ENCODE assay signal across 21 cellular contexts in the genomic region with DNA sequence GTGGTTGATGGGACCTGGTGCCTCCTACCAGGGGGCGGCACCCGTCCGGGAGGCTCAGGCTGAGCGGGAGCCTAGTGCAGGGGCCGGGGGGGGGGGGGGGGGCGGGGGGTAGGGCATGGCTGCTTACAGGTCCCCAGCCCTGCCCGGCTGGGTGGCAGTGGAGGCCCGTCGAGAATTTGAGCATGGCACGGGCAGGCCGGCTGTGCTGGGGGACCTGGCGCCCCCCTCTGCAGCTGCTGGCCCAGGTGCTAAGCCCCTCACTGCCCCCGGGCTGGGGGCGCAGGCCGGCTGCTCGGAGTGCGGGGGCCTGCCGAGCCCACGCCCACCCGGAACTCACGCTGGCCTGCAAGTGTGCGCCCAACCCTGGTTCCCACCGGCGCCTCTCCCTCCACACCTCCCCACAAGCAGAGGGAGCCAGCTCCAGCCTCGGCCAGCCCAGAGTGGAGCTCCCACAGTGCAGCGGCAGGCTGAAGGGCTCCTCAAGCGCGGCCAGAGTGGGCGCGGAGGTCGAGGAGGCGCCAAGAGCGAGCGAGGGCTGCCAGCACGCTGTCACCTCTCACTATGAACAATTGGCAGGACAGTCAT.
A peak's percentile ranks its signal among the peaks of the same experiment; 100 is the strongest.
DNase-seq lines count a peak whose midpoint lies in the region; ATAC-seq and TF ChIP-seq lines count a peak whose summit lies in the region.
"Had no signal": no experiment of that assay in that cellular context is flagged by ENCODE, and none has a peak within 500 bp of the region (broad histone marks: within the 10 kb centered on the region; RNA-seq: fewer than 3 reads in every experiment).

No MANE protein-coding gene starts in this region.

- no peaks in the 10 kb centered on the region for H3K27me3 ChIP-seq in right cardiac atrium (ENCODE audit: control insufficient read depth, insufficient read depth)
- H3K27me3 ChIP-seq in naive thymus-derived CD4-positive, alpha-beta T cell (ENCODE audit: control insufficient read depth in 2 of 2, insufficient read depth in 2 of 2, low read length in 2 of 2), result no peaks in the 10 kb centered on the region
- no peaks in the 10 kb centered on the region for H3K27me3 ChIP-seq in transverse colon
- H3K27me3 ChIP-seq: tibial nerve had no signal

- WGBS in right cardiac atrium, result 93% methylated on average over 35 of the region's 35 CpGs
- 99% methylated on average over 23 of the region's 35 CpGs; no CpG with 5 or more reads in 1 of the 2 donors for WGBS in transverse colon (ENCODE audit: low coverage in 1 of 2), 2 donors

- H3K27ac ChIP-seq in right cardiac atrium (ENCODE audit: low read length) (no peak overlapping the region), transverse colon (no peak overlapping the region)
- no peak overlapping the region for H3K27ac ChIP-seq in naive thymus-derived CD4-positive, alpha-beta T cell (ENCODE audit: low read depth, low read length)
- H3K27ac ChIP-seq: C4-2B had no signal

- CTCF ChIA-PET in naive thymus-derived CD4-positive, alpha-beta T cell (lab: Charles Lee), result no interaction called here

- no peaks in the 10 kb centered on the region for H3K9me3 ChIP-seq in right cardiac atrium (ENCODE audit: control insufficient read depth, low read length)
- H3K9me3 ChIP-seq in naive thymus-derived CD4-positive, alpha-beta T cell (ENCODE audit: control insufficient read depth in 2 of 3, low read length in 3 of 3), result no peaks in the 10 kb centered on the region
- no peaks in the 10 kb centered on the region for H3K9me3 ChIP-seq in transverse colon
- H3K9me3 ChIP-seq: tibial nerve had no signal

- no peak for TF ChIP-seq CTCF in transverse colon (IDR thresholded peaks at IDR 0.05)

- POLR2A ChIA-PET in naive thymus-derived CD4-positive, alpha-beta T cell (lab: Charles Lee), result interaction anchor here (0.6 to 3.8 kb wide), 7 partner anchors 9 to 175 kb away, joined by 3 to 31 read pairs (median 5); partner anchors contain the start of gene LMNB1

- peak overlapping the region in 1 of 4 donors; percentile 58 for H3K4me3 Mint-ChIP-seq in IgD-negative memory B cell
- H3K4me3 Mint-ChIP-seq in naive thymus-derived CD4-positive, alpha-beta T cell, result peak overlapping the region in 6 of 10 donors; percentile 37 to 91 (median 48)
- H3K4me3 Mint-ChIP-seq: GM23338 had no signal

- H3K4me3 ChIP-seq in right cardiac atrium (ENCODE audit: low read length) (no peak overlapping the region), transverse colon (no peak overlapping the region)
- H3K4me3 ChIP-seq in naive thymus-derived CD4-positive, alpha-beta T cell (ENCODE audit: low read length), result no peak overlapping the region
- H3K4me3 ChIP-seq: GM23338, lung, tibial nerve had no signal

- H3K4me1 ChIP-seq in right cardiac atrium (ENCODE audit: control insufficient read depth, insufficient read depth, low read length) (peaks cover 6% of the 10 kb centered on the region), transverse colon (peaks cover 0 to 17% (median 1%) of the 10 kb centered on the region in 4 donors)
- peaks cover 12 to 33% of the 10 kb centered on the region in 2 donors for H3K4me1 ChIP-seq in naive thymus-derived CD4-positive, alpha-beta T cell (ENCODE audit: control insufficient read depth in 2 of 2, insufficient read depth in 2 of 2, low read length in 2 of 2)

- TF ChIP-seq EP300 in transverse colon (IDR thresholded peaks at IDR 0.05; ENCODE audit: low read depth), result no peak

- DNase-seq in right cardiac atrium, result peak in 2 of 3 donors; percentile 22 to 47
- no peak for DNase-seq in Right ventricle myocardium superior
- no peak for DNase-seq in naive thymus-derived CD4-positive, alpha-beta T cell
- DNase-seq in transverse colon, result no peak
- no peak for DNase-seq in stimulated activated CD4-positive, alpha-beta T cell treated with anti-CD3 and anti-CD28 coated beads, Interleukin-1b, Interleukin-23, amount 100 ng/mL, for 48 hours
- DNase-seq: cortex of kidney; effector memory CD4-positive, alpha-beta T cell; left cardiac atrium; NCI-H1048; NCI-H1694 treated with DMSO at 0.1 percent for 48 hours; NCI-H446 treated with DMSO at 0.1 percent for 48 hours; NCI-H774; SIG-M5; SW 1271 had no signal

- H3K27ac Mint-ChIP-seq in IgD-negative memory B cell, result peak overlapping the region in 2 of 3 donors; percentile 23 to 57
- H3K27ac Mint-ChIP-seq in naive thymus-derived CD4-positive, alpha-beta T cell, result peak overlapping the region in 8 of 9 donors; percentile 62 to 91 (median 78)
- H3K27ac Mint-ChIP-seq: GM23338 had no signal

- H3K4me1 Mint-ChIP-seq in IgD-negative memory B cell, result peaks cover 21 to 33% (median 22%) of the 10 kb centered on the region in 3 donors
- H3K4me1 Mint-ChIP-seq in naive thymus-derived CD4-positive, alpha-beta T cell, result peaks cover 22 to 58% (median 49%) of the 10 kb centered on the region in 7 donors

- peaks cover 15% of the 10 kb centered on the region for H3K36me3 Mint-ChIP-seq in IgD-negative memory B cell
- H3K36me3 Mint-ChIP-seq in naive thymus-derived CD4-positive, alpha-beta T cell, result peaks cover 4 to 32% (median 6%) of the 10 kb centered on the region in 5 donors

- in situ Hi-C loops in transverse colon (cut with MboI; ENCODE audit: low pct_ligation_motif_present in 1 of 4, low pct_unique_long_range_greater_than_20kb in 1 of 4, low sequenced_read_pairs in 3 of 4), result loop anchor here in 1 of 4 donors (25.0 kb wide), 1 partner anchor 183 kb away; the partner anchor contains the start of gene MARCHF3

- no peak for ATAC-seq in right cardiac atrium
- no peak for ATAC-seq in Right ventricle myocardium superior (ENCODE audit: poor library complexity)
- ATAC-seq in naive thymus-derived CD4-positive, alpha-beta T cell, result no peak
- ATAC-seq in GM19395 (IDR thresholded peaks at IDR 0.05; ENCODE audit: unreplicated experiment), result no peak
- ATAC-seq: GM23338, left cardiac atrium had no signal

- no peaks in the 10 kb centered on the region for H3K27me3 Mint-ChIP-seq in IgD-negative memory B cell
- H3K27me3 Mint-ChIP-seq in naive thymus-derived CD4-positive, alpha-beta T cell, result no peaks in the 10 kb centered on the region

- intact Hi-C loops in right cardiac atrium (cut with DNase I) (loop anchor here in 1 of 4 donors (10.0 kb wide), 1 partner anchor 180 kb away; the partner anchor contains the start of gene MARCHF3), Right ventricle myocardium superior (cut with DNase I) (no loop called here), transverse colon (cut with DNase I; ENCODE audit: low total_unique reads) (loop anchor here (10.0 kb wide), 1 partner anchor 170 kb away; no protein-coding TSS in a partner anchor)
- intact Hi-C loops in naive thymus-derived CD4-positive, alpha-beta T cell (cut with micrococcal nuclease), result loop anchor here (5.0 to 10.0 kb wide), 6 partner anchors 42 to 1228 kb away; partner anchors contain the start of genes PRRC1 (in 1 of the 2) and SLC12A2 (in 1 of the 2)

- H3K36me3 ChIP-seq in naive thymus-derived CD4-positive, alpha-beta T cell (ENCODE audit: control insufficient read depth in 2 of 3, insufficient read depth in 3 of 3, low read length in 3 of 3), result no peaks in the 10 kb centered on the region
- no peaks in the 10 kb centered on the region for H3K36me3 ChIP-seq in transverse colon
- H3K36me3 ChIP-seq: tibial nerve had no signal

- H3K9me3 Mint-ChIP-seq in IgD-negative memory B cell, result no peaks in the 10 kb centered on the region
- peaks cover 0 to 16% (median 2%) of the 10 kb centered on the region in 11 donors for H3K9me3 Mint-ChIP-seq in naive thymus-derived CD4-positive, alpha-beta T cell
- H3K9me3 Mint-ChIP-seq: immature natural killer cell had no signal

- no peak for TF ChIP-seq POLR2A in transverse colon (IDR thresholded peaks at IDR 0.05)

Comparison
In these comparisons a context has a peak if more than half of its experiments do, and no peak if none do; other contexts are left out.
1. DNase-seq: peak in right cardiac atrium (2 of 3); none in Right ventricle myocardium superior (single experiment), naive thymus-derived CD4-positive, alpha-beta T cell (0 of 9), transverse colon (single experiment) and stimulated activated CD4-positive, alpha-beta T cell treated with anti-CD3 and anti-CD28 coated beads, Interleukin-1b, Interleukin-23, amount 100 ng/mL, for 48 hours (single experiment).